In genomic region chr5:150350524-150351344, GRCh38 we compare ENCODE assay signal across 8 cellular contexts. TPM values are rescaled to one million over a fixed set of nuclear protein-coding genes. Genes with fewer than 3 reads are reported as not detected.
DNase-seq lines count a peak whose midpoint lies in the region; ATAC-seq and TF ChIP-seq lines count a peak whose summit lies in the region.

No MANE protein-coding gene starts in this region.

- no peaks in the 10 kb centered on the region for H3K27me3 ChIP-seq in A673 (replicated peaks; ENCODE audit: insufficient read depth, low read depth, low read length, poor library complexity)

- intact Hi-C loops in A673 (cut with micrococcal nuclease; ENCODE audit: unreplicated experiment), result no loop called here

- no TSS peak for BruUV-seq in A673 (replicated peaks; lab: Mats Ljungman, UMichigan)

- H3K4me3 ChIP-seq in A673 (ENCODE audit: low read depth, low read length, poor library complexity, severe bottlenecking), result no peak overlapping the region
- H3K4me3 ChIP-seq in GM12875 (ENCODE audit: low read depth, low read length), result no peak overlapping the region

- CTCF ChIA-PET in A673 (lab: Charles Lee), result no interaction called here

- no peaks in the 10 kb centered on the region for H3K36me3 ChIP-seq in A673 (ENCODE audit: insufficient read depth, low read length, poor library complexity, severe bottlenecking)

- H3K4me1 ChIP-seq in A673 (ENCODE audit: insufficient read depth, low read length, poor library complexity, severe bottlenecking), result no peaks in the 10 kb centered on the region

- POLR2A ChIA-PET in A673 (lab: Charles Lee; ENCODE audit: low non-redundant PET), result no interaction called here

- H3K9me3 ChIP-seq in A673 (ENCODE audit: low read depth, low read length, poor library complexity, severe bottlenecking), result no peaks in the 10 kb centered on the region

- ATAC-seq in HG02678 (IDR thresholded peaks at IDR 0.05; ENCODE audit: unreplicated experiment), result peak; percentile 96

- DNase-seq in A673 (ENCODE audit: low spot score), result peak; percentile 18
- peak; percentile 35 for DNase-seq in NCI-H1694 treated with DMSO at 0.1 percent for 48 hours (lab: John Stamatoyannopoulos, UW)
- peak; percentile 19 to 24 for DNase-seq in activated CD4-positive, alpha-beta T cell treated with anti-CD3 and anti-CD28 coated beads for 4 hours
- DNase-seq in effector CD4-positive, alpha-beta T cell, result peak; percentile 10
- DNase-seq in medulla oblongata (ENCODE audit: extremely low spot score), result peak; percentile 93
- DNase-seq in stimulated activated CD8-positive, alpha-beta memory T cell treated with anti-CD3 and anti-CD28 coated beads, Interleukin-4, amount 100 ng/mL, for 48 hours, result peak; percentile 67

- no peak overlapping the region for H3K27ac ChIP-seq in A673 (ENCODE audit: low read depth, low read length, poor library complexity, severe bottlenecking)

- peak; percentile 54 for TF ChIP-seq CTCF in A673 (conservative IDR thresholded peaks at IDR 0.05; ENCODE audit: low read depth, low read length)
- TF ChIP-seq CTCF in GM12875 (IDR thresholded peaks at IDR 0.05; ENCODE audit: borderline replicate concordance, insufficient read depth, low read depth, low read length), result peak; percentile 69

RNA-seq across cellular contexts. Expression of gene TCOF1, which starts 6.8 kb away (rescaled TPM):
- 109 TPM in 2 replicates for total RNA-seq in A673 (2021)

RNA-seq across cellular contexts. Expression of gene ARSI, which starts 48.0 kb away (rescaled TPM):
- total RNA-seq in A673 (2021), result 0.15 and 0.30 TPM in 2 replicates

Comparison
In these comparisons a context has a peak if more than half of its experiments do, and no peak if none do; other contexts are left out.
1. DNase-seq: peak in every context shown above with its lines; median percentile 93 in medulla oblongata; 67 in stimulated activated CD8-positive, alpha-beta memory T cell treated with anti-CD3 and anti-CD28 coated beads, Interleukin-4, amount 100 ng/mL, for 48 hours; 35 in NCI-H1694 treated with DMSO at 0.1 percent for 48 hours; 22 in activated CD4-positive, alpha-beta T cell treated with anti-CD3 and anti-CD28 coated beads for 4 hours; 18 in A673; 10 in effector CD4-positive, alpha-beta T cell.